Comparison of ENCODE assay signal across 15 cellular contexts in the genomic region with DNA sequence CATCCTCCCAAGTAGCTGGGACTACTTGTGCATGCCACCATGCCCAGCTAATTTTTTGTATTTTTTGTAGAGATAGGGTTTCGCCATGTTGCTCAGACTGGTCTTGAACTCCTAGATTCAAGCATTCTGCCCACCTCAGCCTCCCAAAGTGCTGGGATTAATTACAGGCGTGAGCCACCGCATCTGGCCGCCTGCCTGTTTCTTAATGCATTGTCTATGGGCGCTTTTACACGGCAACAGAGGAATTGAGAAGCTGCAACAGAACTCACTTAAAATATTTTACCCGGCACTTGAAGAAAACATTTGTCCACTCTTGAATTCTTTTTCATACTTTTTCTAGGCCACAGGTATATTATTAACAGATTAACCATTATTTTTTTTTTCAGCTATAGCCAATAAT. TPM values are rescaled to one million over a fixed set of nuclear protein-coding genes. Genes with fewer than 3 reads are reported as not detected.
A peak's percentile ranks its signal among the peaks of the same experiment; 100 is the strongest.
DNase-seq lines count a peak whose midpoint lies in the region; ATAC-seq and TF ChIP-seq lines count a peak whose summit lies in the region.
"Had no signal": no experiment of that assay in that cellular context is flagged by ENCODE, and none has a peak within 500 bp of the region (broad histone marks: within the 10 kb centered on the region; RNA-seq: fewer than 3 reads in every experiment).

No MANE protein-coding gene starts in this region.

- no peak overlapping the region for H3K27ac ChIP-seq in upper lobe of right lung
- H3K27ac ChIP-seq: coronary artery, ovary, Peyer's patch, tibial artery, VCaP had no signal

- no peak for ATAC-seq in stimulated activated naive CD8-positive, alpha-beta T cell treated with anti-CD3 and anti-CD28 coated beads, Interleukin-15, Interleukin-2, amounts not matched to agents 100 U/mL and 50 U/mL, for 24 hours
- peak; percentile 13 for ATAC-seq in upper lobe of right lung
- no peak for ATAC-seq in GM21526 (IDR thresholded peaks at IDR 0.05; ENCODE audit: low FRiP score, unreplicated experiment)

- no peak for DNase-seq in stimulated activated naive CD8-positive, alpha-beta T cell treated with anti-CD3 and anti-CD28 coated beads, Interleukin-15, Interleukin-2, amounts not matched to agents 100 U/mL and 50 U/mL, for 24 hours
- DNase-seq in M059J (ENCODE audit: low read depth) (peak; percentile 10), upper lobe of right lung (no peak), DMS53 (lab: John Stamatoyannopoulos, UW) (no peak), NCI-H526 treated with DMSO at 0.1 percent for 48 hours (lab: John Stamatoyannopoulos, UW) (no peak)
- no peak for DNase-seq in activated T-helper 2 cell treated with anti-CD3 and anti-CD28 coated beads, Interferon-gamma antibody, Interleukin-2, Interleukin-4, amounts not matched to agents 10 μg/mL and 5 μg/mL and 100 μg/mL, durations not matched to agents 14 hours and 24 hours and 36 hours (ENCODE audit: low spot score)
- DNase-seq: DMS 273 treated with DMSO at 0.1 percent for 48 hours, ovary, tibial artery had no signal

- H3K27ac Mint-ChIP-seq in stimulated activated naive CD8-positive, alpha-beta T cell treated with anti-CD3 and anti-CD28 coated beads, Interleukin-15, Interleukin-2, amounts not matched to agents 100 ng/mL and 50 ng/mL, for 24 hours, result peak overlapping the region; percentile 36
- H3K27ac Mint-ChIP-seq in activated T-helper 2 cell treated with anti-CD3 and anti-CD28 coated beads, Interferon-gamma antibody, Interleukin-2, Interleukin-4, amounts not matched to agents 10 μg/mL and 5 μg/mL and 100 μg/mL, durations not matched to agents 14 hours and 24 hours and 36 hours, result peak overlapping the region; percentile 92

- no peaks in the 10 kb centered on the region for H3K36me3 Mint-ChIP-seq in stimulated activated naive CD8-positive, alpha-beta T cell treated with anti-CD3 and anti-CD28 coated beads, Interleukin-15, Interleukin-2, amounts not matched to agents 100 ng/mL and 50 ng/mL, for 24 hours (ENCODE audit: low read depth)
- peaks cover 3% of the 10 kb centered on the region for H3K36me3 Mint-ChIP-seq in activated T-helper 2 cell treated with anti-CD3 and anti-CD28 coated beads, Interferon-gamma antibody, Interleukin-2, Interleukin-4, amounts not matched to agents 10 μg/mL and 5 μg/mL and 100 μg/mL, durations not matched to agents 14 hours and 24 hours and 36 hours (ENCODE audit: low read depth)

- H3K4me1 Mint-ChIP-seq in stimulated activated naive CD8-positive, alpha-beta T cell treated with anti-CD3 and anti-CD28 coated beads, Interleukin-15, Interleukin-2, amounts not matched to agents 100 ng/mL and 50 ng/mL, for 24 hours (ENCODE audit: low read depth), result peaks cover 24% of the 10 kb centered on the region
- H3K4me1 Mint-ChIP-seq in activated T-helper 2 cell treated with anti-CD3 and anti-CD28 coated beads, Interferon-gamma antibody, Interleukin-2, Interleukin-4, amounts not matched to agents 10 μg/mL and 5 μg/mL and 100 μg/mL, durations not matched to agents 14 hours and 24 hours and 36 hours (ENCODE audit: low read depth), result peaks cover 38% of the 10 kb centered on the region

- no peaks in the 10 kb centered on the region for H3K9me3 ChIP-seq in upper lobe of right lung
- H3K9me3 ChIP-seq: ovary, Peyer's patch, tibial artery had no signal

- no peaks in the 10 kb centered on the region for H3K9me3 Mint-ChIP-seq in stimulated activated naive CD8-positive, alpha-beta T cell treated with anti-CD3 and anti-CD28 coated beads, Interleukin-15, Interleukin-2, amounts not matched to agents 100 ng/mL and 50 ng/mL, for 24 hours
- H3K9me3 Mint-ChIP-seq in activated T-helper 2 cell treated with anti-CD3 and anti-CD28 coated beads, Interferon-gamma antibody, Interleukin-2, Interleukin-4, amounts not matched to agents 10 μg/mL and 5 μg/mL and 100 μg/mL, durations not matched to agents 14 hours and 24 hours and 36 hours, result no peaks in the 10 kb centered on the region

- no peaks in the 10 kb centered on the region for H3K27me3 ChIP-seq in upper lobe of right lung
- H3K27me3 ChIP-seq: ovary, Peyer's patch, tibial artery had no signal

- intact Hi-C loops in activated T-helper 2 cell treated with anti-CD3 and anti-CD28 coated beads, Interferon-gamma antibody, Interleukin-2, Interleukin-4, amounts not matched to agents 10 μg/mL and 5 μg/mL and 100 μg/mL, durations not matched to agents 14 hours and 24 hours and 36 hours (cut with micrococcal nuclease), result no loop called here
- intact Hi-C loops in upper lobe of right lung (cut with DNase I), result no loop called here

- no peaks in the 10 kb centered on the region for H3K4me1 ChIP-seq in upper lobe of right lung
- H3K4me1 ChIP-seq: Peyer's patch, tibial artery had no signal

- no peak for TF ChIP-seq CTCF in upper lobe of right lung (IDR thresholded peaks at IDR 0.05)

- H3K36me3 ChIP-seq in upper lobe of right lung, result no peaks in the 10 kb centered on the region
- H3K36me3 ChIP-seq: ovary, Peyer's patch, tibial artery had no signal

- no peak overlapping the region for H3K4me3 ChIP-seq in upper lobe of right lung
- H3K4me3 ChIP-seq: coronary artery, ovary, Peyer's patch, tibial artery had no signal

- no peak overlapping the region for H3K4me3 Mint-ChIP-seq in stimulated activated naive CD8-positive, alpha-beta T cell treated with anti-CD3 and anti-CD28 coated beads, Interleukin-15, Interleukin-2, amounts not matched to agents 100 ng/mL and 50 ng/mL, for 24 hours
- peak overlapping the region; percentile 53 for H3K4me3 Mint-ChIP-seq in activated T-helper 2 cell treated with anti-CD3 and anti-CD28 coated beads, Interferon-gamma antibody, Interleukin-2, Interleukin-4, amounts not matched to agents 10 μg/mL and 5 μg/mL and 100 μg/mL, durations not matched to agents 14 hours and 24 hours and 36 hours (ENCODE audit: low read depth)

- no peaks in the 10 kb centered on the region for H3K27me3 Mint-ChIP-seq in stimulated activated naive CD8-positive, alpha-beta T cell treated with anti-CD3 and anti-CD28 coated beads, Interleukin-15, Interleukin-2, amounts not matched to agents 100 ng/mL and 50 ng/mL, for 24 hours
- no peaks in the 10 kb centered on the region for H3K27me3 Mint-ChIP-seq in activated T-helper 2 cell treated with anti-CD3 and anti-CD28 coated beads, Interferon-gamma antibody, Interleukin-2, Interleukin-4, amounts not matched to agents 10 μg/mL and 5 μg/mL and 100 μg/mL, durations not matched to agents 14 hours and 24 hours and 36 hours (ENCODE audit: low read depth)
- H3K27me3 Mint-ChIP-seq: B cell had no signal

RNA-seq across cellular contexts. Expression of gene CEP20, which starts 9.0 kb away (rescaled TPM):
- total RNA-seq in M059J (2014; rRNA removed; shearing (Covaris generic)), result 74.6 and 116 TPM in 2 replicates
- total RNA-seq in activated T-helper 2 cell treated with anti-CD3 and anti-CD28 coated beads, Interferon-gamma antibody, Interleukin-2, Interleukin-4, amounts not matched to agents 10 μg/mL and 5 μg/mL and 100 μg/mL, durations not matched to agents 14 hours and 24 hours and 36 hours, result 39.4 and 39.7 TPM in 2 replicates
- 30.3 TPM for total RNA-seq in upper lobe of right lung

RNA-seq across cellular contexts. Expression of gene MYH11, which starts 40.6 kb away (rescaled TPM):
- total RNA-seq in M059J (2014; rRNA removed; shearing (Covaris generic)), result not detected in 2 replicates
- total RNA-seq in activated T-helper 2 cell treated with anti-CD3 and anti-CD28 coated beads, Interferon-gamma antibody, Interleukin-2, Interleukin-4, amounts not matched to agents 10 μg/mL and 5 μg/mL and 100 μg/mL, durations not matched to agents 14 hours and 24 hours and 36 hours, result not detected in 2 replicates
- 106 TPM for total RNA-seq in upper lobe of right lung

RNA-seq across cellular contexts. Expression of gene ABCC1, which starts 52.0 kb away (rescaled TPM):
- total RNA-seq in M059J (2014; rRNA removed; shearing (Covaris generic)), result 11.3 and 21.5 TPM in 2 replicates
- total RNA-seq in activated T-helper 2 cell treated with anti-CD3 and anti-CD28 coated beads, Interferon-gamma antibody, Interleukin-2, Interleukin-4, amounts not matched to agents 10 μg/mL and 5 μg/mL and 100 μg/mL, durations not matched to agents 14 hours and 24 hours and 36 hours, result 95.7 and 99.4 TPM in 2 replicates
- total RNA-seq in upper lobe of right lung, result 50.6 TPM

Comparison
In these comparisons a context has a peak if more than half of its experiments do, and no peak if none do; other contexts are left out.
1. RNA of gene MYH11, which starts 40.6 kb away (total RNA-seq): 106 TPM in upper lobe of right lung (single experiment); not detected in activated T-helper 2 cell treated with anti-CD3 and anti-CD28 coated beads, Interferon-gamma antibody, Interleukin-2, Interleukin-4, amounts not matched to agents 10 μg/mL and 5 μg/mL and 100 μg/mL, durations not matched to agents 14 hours and 24 hours and 36 hours and not detected in M059J; every median in the first group is over 100 times any median in the second.